ENCODE assay signal across 14 cellular contexts in genomic region chr10:45224219-45224841, GRCh38.
A peak's percentile ranks its signal among the peaks of the same experiment; 100 is the strongest.
DNase-seq lines count a peak whose midpoint lies in the region; ATAC-seq and TF ChIP-seq lines count a peak whose summit lies in the region.
"Had no signal": no experiment of that assay in that cellular context is flagged by ENCODE, and none has a peak within 500 bp of the region (broad histone marks: within the 10 kb centered on the region; RNA-seq: fewer than 3 reads in every experiment).

No MANE protein-coding gene starts in this region.

- H3K27ac ChIP-seq in right cardiac atrium (ENCODE audit: low read length), result no peak overlapping the region
- no peak overlapping the region for H3K27ac ChIP-seq in right atrium auricular region
- no peak overlapping the region for H3K27ac ChIP-seq in PC-9

- no peak overlapping the region for H3K4me2 ChIP-seq in PC-9

- CTCF ChIA-PET in PC-9 (lab: Charles Lee), result no interaction called here

- H2AFZ ChIP-seq in PC-9, result no peak overlapping the region

- TF ChIP-seq CTCF in right atrium auricular region (IDR thresholded peaks at IDR 0.05), result no peak
- no peak for TF ChIP-seq CTCF in PC-9 (conservative IDR thresholded peaks at IDR 0.05)

- intact Hi-C loops in right cardiac atrium (cut with DNase I) (no loop called here), sciatic nerve (cut with DNase I) (no loop called here), PC-9 (cut with micrococcal nuclease; ENCODE audit: unreplicated experiment) (no loop called here)

- no peaks in the 10 kb centered on the region for H4K20me1 ChIP-seq in PC-9 (ENCODE audit: insufficient read depth)

- H3K36me3 Mint-ChIP-seq in T-helper 17 cell (ENCODE audit: low read depth), result no peaks in the 10 kb centered on the region

- ATAC-seq in right cardiac atrium (peak in 1 of 2 donors; percentile 55), sciatic nerve (peak; percentile 20), T-helper 17 cell (no peak)

- H3K4me1 Mint-ChIP-seq in T-helper 17 cell, result no peaks in the 10 kb centered on the region
- H3K4me1 Mint-ChIP-seq: H9 had no signal

- no peaks in the 10 kb centered on the region for H3K9me2 ChIP-seq in PC-9 (ENCODE audit: insufficient read depth)

- no peaks in the 10 kb centered on the region for H3F3A ChIP-seq in PC-9 (ENCODE audit: insufficient read depth, low read depth)

- H3K36me3 ChIP-seq in right atrium auricular region, result no peaks in the 10 kb centered on the region
- H3K36me3 ChIP-seq in PC-9 (ENCODE audit: low read depth), result no peaks in the 10 kb centered on the region

- no peak overlapping the region for H3K4me3 Mint-ChIP-seq in T-helper 17 cell
- H3K4me3 Mint-ChIP-seq: H9 had no signal

- DNase-seq in right cardiac atrium (peak in 2 of 3 donors; percentile 50 to 60), right atrium auricular region (ENCODE audit: low spot score) (no peak), fibroblast of peridontal ligament (ENCODE audit: extremely low read depth) (peak; percentile 7), sciatic nerve (ENCODE audit: low spot score) (peak; percentile 62), PC-9 (no peak), T-helper 17 cell (no peak), NCI-H2171 (lab: John Stamatoyannopoulos, UW) (no peak)
- DNase-seq in activated CD4-positive, alpha-beta T cell treated with anti-CD3 and anti-CD28 coated beads for 4 hours, result no peak
- DNase-seq: DMS79 treated with DMSO at 0.1 percent for 48 hours, H9, IMR-90, Kasumi-1, NCI-H187, NCI-H748 treated with DMSO at 0.1 percent for 48 hours had no signal

- H3K4me3 ChIP-seq in right cardiac atrium (ENCODE audit: low read length), result no peak overlapping the region
- H3K4me3 ChIP-seq in right atrium auricular region, result no peak overlapping the region
- H3K4me3 ChIP-seq in PC-9, result no peak overlapping the region

- no peak overlapping the region for H3K27ac Mint-ChIP-seq in T-helper 17 cell
- H3K27ac Mint-ChIP-seq: H9 had no signal

- WGBS in right cardiac atrium, result 74% methylated on average over 50 of the region's 50 CpGs

- no TSS peak for BruUV-seq in PC-9 (replicated peaks; lab: Mats Ljungman, UMichigan)

- H3K27me3 ChIP-seq in right cardiac atrium (ENCODE audit: control insufficient read depth, insufficient read depth), result no peaks in the 10 kb centered on the region
- no peaks in the 10 kb centered on the region for H3K27me3 ChIP-seq in right atrium auricular region
- H3K27me3 ChIP-seq in PC-9 (ENCODE audit: insufficient read depth, low read depth), result 0 out of 2 replicates have a peak, but pooled peaks cover 8% of the 10 kb centered on the region

- H3K4me1 ChIP-seq in right cardiac atrium (ENCODE audit: control insufficient read depth, insufficient read depth, low read length) (no peaks in the 10 kb centered on the region), right atrium auricular region (no peaks in the 10 kb centered on the region), PC-9 (replicated peaks; ENCODE audit: insufficient read depth) (no peaks in the 10 kb centered on the region)

- peaks cover 14% of the 10 kb centered on the region for H3K27me3 Mint-ChIP-seq in T-helper 17 cell

- no peaks in the 10 kb centered on the region for H3K79me2 ChIP-seq in PC-9 (ENCODE audit: low read depth)

- POLR2A ChIA-PET in PC-9 (lab: Charles Lee; ENCODE audit: unreplicated experiment), result no interaction called here

- no peaks in the 10 kb centered on the region for H3K9me3 ChIP-seq in right cardiac atrium (ENCODE audit: control insufficient read depth, low read length)
- peaks cover 0 to 7% of the 10 kb centered on the region in 2 donors for H3K9me3 ChIP-seq in right atrium auricular region
- 0 out of 2 replicates have a peak, but pooled peaks cover 2% of the 10 kb centered on the region for H3K9me3 ChIP-seq in PC-9 (ENCODE audit: insufficient read depth, low read depth)
- no peaks in the 10 kb centered on the region for H3K9me3 ChIP-seq in T-helper 17 cell (ENCODE audit: control insufficient read depth, low read length, poor library complexity, severe bottlenecking)

Comparison
In these comparisons a context has a peak if more than half of its experiments do, and no peak if none do; other contexts are left out.
1. DNase-seq: peak in right cardiac atrium (2 of 3), fibroblast of peridontal ligament (single experiment) and sciatic nerve (single experiment); none in right atrium auricular region (single experiment), activated CD4-positive, alpha-beta T cell treated with anti-CD3 and anti-CD28 coated beads for 4 hours (0 of 2), PC-9 (0 of 2), T-helper 17 cell (0 of 3) and NCI-H2171 (single experiment).